ENCODE assay signal across 27 cellular contexts in genomic region chr16:5905935-5906334, GRCh38.
A peak's percentile ranks its signal among the peaks of the same experiment; 100 is the strongest.
DNase-seq lines count a peak whose midpoint lies in the region; ATAC-seq, FAIRE-seq and TF ChIP-seq lines count a peak whose summit lies in the region.
"Had no signal": no experiment of that assay in that cellular context is flagged by ENCODE, and none has a peak within 500 bp of the region (broad histone marks: within the 10 kb centered on the region; RNA-seq: fewer than 3 reads in every experiment).

No MANE protein-coding gene starts in this region.

- in situ Hi-C loops in mammary epithelial cell (cut with MboI; ENCODE audit: low sequenced_read_pairs in 2 of 2) = no loop called here

- H2AFZ ChIP-seq in mammary epithelial cell (ENCODE audit: low read depth, low read length) = no peak overlapping the region

- peak; percentile 91 for DNase-seq in mammary epithelial cell
- DNase-seq in breast epithelium (ENCODE audit: low spot score in 2 of 2) = no peak
- DNase-seq in dorsolateral prefrontal cortex = peak in 4 of 10 donors; percentile 10 to 51 (median 38)
- peak; percentile 91 for DNase-seq in kidney tubule cell (ENCODE audit: low spot score)
- DNase-seq in posterior vena cava (ENCODE audit: low spot score) = no peak
- no peak for DNase-seq in kidney
- DNase-seq: 8988T; activated B cell treated with CpG ODN at 0.5 μM for 24 hours; activated CD4-positive, alpha-beta T cell treated with anti-CD3 and anti-CD28 coated beads, Interleukin-2, amount 50 U/mL, for 4 hours; activated CD8-positive, alpha-beta memory T cell treated with anti-CD3 and anti-CD28 coated beads, Interleukin-2, amount 50 U/mL, for 4 hours; central memory CD4-positive, alpha-beta T cell; EL; NCI-H1417 treated with DMSO at 0.1 percent for 48 hours; NCI-H2081 treated with DMSO at 0.1 percent for 48 hours; NCI-H510A; stimulated activated CD4-positive, alpha-beta T cell treated with anti-CD3 and anti-CD28 coated beads, Interleukin-12 subunit alpha, Interleukin-12 subunit beta, amount 100 ng/mL, for 4 hours; stimulated activated CD4-positive, alpha-beta T cell treated with anti-CD3 and anti-CD28 coated beads, Interleukin-4, amount 100 ng/mL, for 4 hours; stimulated activated naive B cell treated with anti-CD40 and anti-IgM and Interleukin-4, amounts not matched to agents 10 μg/mL and 1 μg/mL and 100 μg/mL, for 72 hours had no signal

- dilution Hi-C loops in mammary epithelial cell (cut with HindIII; ENCODE audit: low sequenced_read_pairs) = no loop called here

- H3K4me1 ChIP-seq in mammary epithelial cell (ENCODE audit: insufficient read depth, low read length) (no peaks in the 10 kb centered on the region), breast epithelium (no peaks in the 10 kb centered on the region), kidney (ENCODE audit: control insufficient read depth in 1 of 2, insufficient read depth in 1 of 2, low read depth in 1 of 2, low read length in 2 of 2) (no peaks in the 10 kb centered on the region)

- H3K4me3 ChIP-seq in mammary epithelial cell (replicated peaks in 1 of 3; ENCODE audit: insufficient read depth in 1 of 3, low read depth in 2 of 3, low read length in 3 of 3) (no peak overlapping the region), breast epithelium (no peak overlapping the region), dorsolateral prefrontal cortex (no peak overlapping the region), kidney (ENCODE audit: low read length in 2 of 2) (no peak overlapping the region)
- H3K4me3 ChIP-seq: K562, lung had no signal

- H3K27me3 ChIP-seq in mammary epithelial cell (ENCODE audit: insufficient read depth, low read length) (no peaks in the 10 kb centered on the region), breast epithelium (no peaks in the 10 kb centered on the region), dorsolateral prefrontal cortex (no peaks in the 10 kb centered on the region)

- WGBS in mammary epithelial cell (ENCODE audit: low coverage, missing lambda C conversion rate) = 8% methylated on average over 2 of the region's 4 CpGs

- no peak for FAIRE-seq in kidney (lab: Jason Lieb, UNC)
- FAIRE-seq: D721Med, GM12891, HTR-8/SVneo, K562, keratinocyte had no signal

- no TSS peak for BruUV-seq in mammary epithelial cell (replicated peaks; lab: Mats Ljungman, UMichigan)

- H3K9me3 ChIP-seq in mammary epithelial cell (replicated peaks; ENCODE audit: insufficient read depth, low read length) (peaks cover 29% of the 10 kb centered on the region), breast epithelium (peaks cover 0 to 3% of the 10 kb centered on the region in 2 donors), kidney (ENCODE audit: control insufficient read depth in 1 of 2, low read length in 2 of 2) (peaks cover 0 to 2% of the 10 kb centered on the region in 2 donors)

- no peak overlapping the region for H3K27ac ChIP-seq in mammary epithelial cell (ENCODE audit: insufficient read depth, low read depth, low read length)
- no peak overlapping the region for H3K27ac ChIP-seq in breast epithelium
- H3K27ac ChIP-seq in dorsolateral prefrontal cortex = peak overlapping the region in 35 of 59 donors; percentile 4 to 81 (median 51)
- no peak overlapping the region for H3K27ac ChIP-seq in kidney (ENCODE audit: low read depth in 2 of 2, low read length in 2 of 2)

- TF ChIP-seq POLR2A in breast epithelium (IDR thresholded peaks at IDR 0.05) = no peak

- H3K36me3 ChIP-seq in mammary epithelial cell (ENCODE audit: insufficient read depth, low read length) (no peaks in the 10 kb centered on the region), breast epithelium (no peaks in the 10 kb centered on the region), kidney (ENCODE audit: control insufficient read depth in 1 of 2, insufficient read depth in 2 of 2, low read length in 2 of 2) (no peaks in the 10 kb centered on the region)

- TF ChIP-seq CTCF in mammary epithelial cell (conservative IDR thresholded peaks at IDR 0.05 in 1 of 2, IDR thresholded peaks at IDR 0.05 in 1 of 2; ENCODE audit: extremely low read depth in 1 of 2, insufficient read depth in 1 of 2, low read depth in 1 of 2, low read length in 2 of 2) (no peak), breast epithelium (IDR thresholded peaks at IDR 0.05) (no peak), dorsolateral prefrontal cortex (IDR thresholded peaks at IDR 0.05 in 54 of 56, conservative IDR thresholded peaks at IDR 0.05 in 2 of 56; ENCODE audit: low read depth in 1 of 56, partially characterized antibody in 56 of 56) (no peak), kidney (IDR thresholded peaks at IDR 0.05; ENCODE audit: borderline replicate concordance, extremely low read depth, insufficient read depth) (no peak)

- CTCF ChIA-PET in mammary epithelial cell (lab: Charles Lee; ENCODE audit: low non-redundant PET) = no interaction called here

- intact Hi-C loops in mammary epithelial cell (cut with micrococcal nuclease) (no loop called here), breast epithelium (cut with DNase I; ENCODE audit: low total_unique reads) (no loop called here), dorsolateral prefrontal cortex (cut with DNase I) (no loop called here), posterior vena cava (cut with DNase I) (no loop called here), kidney (cut with DNase I) (no loop called here)

- H4K20me1 ChIP-seq in mammary epithelial cell (ENCODE audit: insufficient read depth, low read length) = no peaks in the 10 kb centered on the region

- ATAC-seq in HG02798 (IDR thresholded peaks at IDR 0.05; ENCODE audit: poor library complexity, unreplicated experiment) = no peak
- no peak for ATAC-seq in GM21786 (IDR thresholded peaks at IDR 0.05; ENCODE audit: unreplicated experiment)
- ATAC-seq: K562; sciatic nerve; stimulated activated naive B cell treated with anti-CD40 and anti-IgM and Interleukin-4, amounts not matched to agents 10 μg/mL and 1 μg/mL and 100 μg/mL, for 72 hours had no signal

- no peaks in the 10 kb centered on the region for H3K79me2 ChIP-seq in mammary epithelial cell (ENCODE audit: insufficient read depth, low read length)

- H3K9ac ChIP-seq in mammary epithelial cell (ENCODE audit: insufficient read depth, low read length) (no peak overlapping the region), kidney (ENCODE audit: low read length in 2 of 2) (no peak overlapping the region)

- no peak overlapping the region for H3K4me2 ChIP-seq in mammary epithelial cell (ENCODE audit: insufficient read depth, low read depth, low read length)

Comparison
In these comparisons a context has a peak if more than half of its experiments do, and no peak if none do; other contexts are left out.
1. DNase-seq: peak in mammary epithelial cell (single experiment) and kidney tubule cell (single experiment); none in breast epithelium (0 of 2), posterior vena cava (single experiment) and kidney (single experiment).
2. H3K27ac ChIP-seq: peak in dorsolateral prefrontal cortex (35 of 59); none in mammary epithelial cell (single experiment), breast epithelium (0 of 2) and kidney (0 of 2).